18 cellular contexts compared by ENCODE assay signal in genomic region chr12:123354600-123354999, GRCh38. TPM values are rescaled to one million over a fixed set of nuclear protein-coding genes. Genes with fewer than 3 reads are reported as not detected.
A peak's percentile ranks its signal among the peaks of the same experiment; 100 is the strongest.
DNase-seq lines count a peak whose midpoint lies in the region; ATAC-seq and TF ChIP-seq lines count a peak whose summit lies in the region.
"Had no signal": no experiment of that assay in that cellular context is flagged by ENCODE, and none has a peak within 500 bp of the region (broad histone marks: within the 10 kb centered on the region; RNA-seq: fewer than 3 reads in every experiment).

No MANE protein-coding gene starts in this region.

- no peaks in the 10 kb centered on the region for H3K27me3 ChIP-seq in naive thymus-derived CD4-positive, alpha-beta T cell (ENCODE audit: control insufficient read depth in 2 of 2, insufficient read depth in 2 of 2, low read length in 2 of 2)
- H3K27me3 ChIP-seq in ovary = no peaks in the 10 kb centered on the region

- H3K9me3 Mint-ChIP-seq in HFFc6 (no peaks in the 10 kb centered on the region), nephron progenitor cell (no peaks in the 10 kb centered on the region)
- no peaks in the 10 kb centered on the region for H3K9me3 Mint-ChIP-seq in activated naive CD8-positive, alpha-beta T cell (ENCODE audit: low read depth)
- no peaks in the 10 kb centered on the region for H3K9me3 Mint-ChIP-seq in naive thymus-derived CD4-positive, alpha-beta T cell
- H3K9me3 Mint-ChIP-seq: CD4-positive, alpha-beta memory T cell had no signal

- intact Hi-C loops in naive thymus-derived CD4-positive, alpha-beta T cell (cut with micrococcal nuclease) = no loop called here
- intact Hi-C loops in ovary (cut with DNase I) = loop anchor here in 1 of 4 donors (10.0 kb wide), 1 partner anchor 90 kb away; no protein-coding TSS in a partner anchor

- H3K27me3 Mint-ChIP-seq in HFFc6 (ENCODE audit: insufficient read depth) (no peaks in the 10 kb centered on the region), nephron progenitor cell (ENCODE audit: low read depth, poor library complexity) (no peaks in the 10 kb centered on the region)
- H3K27me3 Mint-ChIP-seq in activated naive CD8-positive, alpha-beta T cell = no peaks in the 10 kb centered on the region
- no peaks in the 10 kb centered on the region for H3K27me3 Mint-ChIP-seq in naive thymus-derived CD4-positive, alpha-beta T cell
- H3K27me3 Mint-ChIP-seq: B cell; CD4-positive, alpha-beta memory T cell had no signal

- no peak for ATAC-seq in naive thymus-derived CD4-positive, alpha-beta T cell
- ATAC-seq in HG03108 (IDR thresholded peaks at IDR 0.05; ENCODE audit: unreplicated experiment) = no peak
- ATAC-seq: HepG2, Panc1, Right ventricle myocardium inferior had no signal

- no peak for TF ChIP-seq CTCF in HFFc6 (IDR thresholded peaks at IDR 0.05)
- TF ChIP-seq CTCF in nephron progenitor cell (IDR thresholded peaks at IDR 0.05) = no peak
- TF ChIP-seq CTCF in ovary (IDR thresholded peaks at IDR 0.05) = no peak

- WGBS in ovary, 3 donors = 89 to 92% (median 91%) methylated on average over 2 of the region's 2 CpGs

- no peak for TF ChIP-seq POLR2A in ovary (IDR thresholded peaks at IDR 0.05)

- H3K4me1 Mint-ChIP-seq in HFFc6 (ENCODE audit: low read depth) (peaks cover 28% of the 10 kb centered on the region), nephron progenitor cell (no peaks in the 10 kb centered on the region)
- peaks cover 61% of the 10 kb centered on the region for H3K4me1 Mint-ChIP-seq in activated naive CD8-positive, alpha-beta T cell (ENCODE audit: low read depth)
- H3K4me1 Mint-ChIP-seq in naive thymus-derived CD4-positive, alpha-beta T cell = peaks cover 45 to 75% (median 62%) of the 10 kb centered on the region in 7 donors

- H3K27ac Mint-ChIP-seq in HFFc6 (peak overlapping the region; percentile 31; the same call in 1 of the 2 replicates), nephron progenitor cell (no peak overlapping the region)
- H3K27ac Mint-ChIP-seq in activated naive CD8-positive, alpha-beta T cell = peak overlapping the region; percentile 54
- peak overlapping the region in 5 of 9 donors; percentile 7 to 70 (median 54) for H3K27ac Mint-ChIP-seq in naive thymus-derived CD4-positive, alpha-beta T cell
- H3K27ac Mint-ChIP-seq: B cell had no signal

- H3K4me3 Mint-ChIP-seq in HFFc6 = no peak overlapping the region
- peak overlapping the region; percentile 47 for H3K4me3 Mint-ChIP-seq in activated naive CD8-positive, alpha-beta T cell
- H3K4me3 Mint-ChIP-seq in naive thymus-derived CD4-positive, alpha-beta T cell = peak overlapping the region in 5 of 10 donors; percentile 8 to 52 (median 23)
- no peak overlapping the region for H3K4me3 Mint-ChIP-seq in nephron progenitor cell
- H3K4me3 Mint-ChIP-seq: B cell had no signal

- no peaks in the 10 kb centered on the region for H3K9me3 ChIP-seq in naive thymus-derived CD4-positive, alpha-beta T cell (ENCODE audit: control insufficient read depth in 2 of 3, low read length in 3 of 3)
- H3K9me3 ChIP-seq in ovary = no peaks in the 10 kb centered on the region

- H3K4me3 ChIP-seq in naive thymus-derived CD4-positive, alpha-beta T cell (ENCODE audit: low read length) = no peak overlapping the region
- no peak overlapping the region for H3K4me3 ChIP-seq in ovary

- H3K4me1 ChIP-seq in naive thymus-derived CD4-positive, alpha-beta T cell (ENCODE audit: control insufficient read depth in 2 of 2, insufficient read depth in 2 of 2, low read length in 2 of 2) = peaks cover 4 to 6% of the 10 kb centered on the region in 2 donors
- peaks cover 10% of the 10 kb centered on the region for H3K4me1 ChIP-seq in ovary (ENCODE audit: insufficient read depth)

- no peak overlapping the region for H3K27ac ChIP-seq in naive thymus-derived CD4-positive, alpha-beta T cell (ENCODE audit: low read depth, low read length)
- H3K27ac ChIP-seq in ovary = no peak overlapping the region

- H3K36me3 Mint-ChIP-seq in HFFc6 (ENCODE audit: low read depth) (peaks cover 6% of the 10 kb centered on the region), nephron progenitor cell (ENCODE audit: low read depth) (peaks cover 36% of the 10 kb centered on the region)
- peaks cover 6% of the 10 kb centered on the region for H3K36me3 Mint-ChIP-seq in activated naive CD8-positive, alpha-beta T cell
- peaks cover 0 to 12% (median 6%) of the 10 kb centered on the region in 5 donors for H3K36me3 Mint-ChIP-seq in naive thymus-derived CD4-positive, alpha-beta T cell

- POLR2A ChIA-PET in naive thymus-derived CD4-positive, alpha-beta T cell (lab: Charles Lee) = interaction anchor here (1.0 kb wide), 1 partner anchor 9 kb away, joined by 3 read pairs; the partner anchor contains the start of gene SBNO1

- CTCF ChIA-PET in naive thymus-derived CD4-positive, alpha-beta T cell (lab: Charles Lee) = interaction anchor here (0.6 to 0.8 kb wide), 3 partner anchors 43 to 229 kb away, joined by 3 read pairs; no protein-coding TSS in a partner anchor

- DNase-seq in COLO829 (ENCODE audit: low spot score) = peak; percentile 42
- DNase-seq in HFFc6 = no peak
- no peak for DNase-seq in naive thymus-derived CD4-positive, alpha-beta T cell
- DNase-seq in nephron progenitor cell = no peak
- no peak for DNase-seq in ovary
- DNase-seq: CD4-positive, alpha-beta memory T cell; DMS 273 treated with DMSO at 0.1 percent for 48 hours; MM.1S; NCI-H1105; NCI-H187; NCI-H446; NCI-H774 had no signal

- peaks cover 0 to 9% (median 7%) of the 10 kb centered on the region in 3 experiments for H3K36me3 ChIP-seq in naive thymus-derived CD4-positive, alpha-beta T cell (ENCODE audit: control insufficient read depth in 2 of 3, insufficient read depth in 3 of 3, low read length in 3 of 3)
- H3K36me3 ChIP-seq in ovary = no peaks in the 10 kb centered on the region

- TF ChIP-seq EP300 in ovary (IDR thresholded peaks at IDR 0.05) = no peak

RNA-seq across cellular contexts. Expression of gene SBNO1, which starts 10.0 kb away (rescaled TPM):
- 10 to 100 TPM; 32.3 to 38.2 (median 35.3) TPM for total RNA-seq in HFFc6 (2021; fragmentation: NEBNext Ultra II Directional; extraction: Animal tissue kit (Norgen Biotek cat#: 25700))
- total RNA-seq in naive thymus-derived CD4-positive, alpha-beta T cell = 10 to 100 TPM; 30.1 to 49.9 (median 43.7) TPM
- polyA plus RNA-seq in naive thymus-derived CD4-positive, alpha-beta T cell = 10 to 100 TPM; 31.6 to 34.0 TPM
- total RNA-seq in ovary = 10 to 100 TPM; 13.7 to 34.0 (median 27.2) TPM
- polyA plus RNA-seq in ovary = 10 to 100 TPM in 1 of 2 donors, 1 to 10 TPM in 1; 5.7 to 12.5 TPM

RNA-seq across cellular contexts. Expression of gene KMT5A, which starts 29.3 kb away (rescaled TPM):
- 10 to 100 TPM; 52.2 to 64.0 (median 61.3) TPM for total RNA-seq in HFFc6 (2021; fragmentation: NEBNext Ultra II Directional; extraction: Animal tissue kit (Norgen Biotek cat#: 25700))
- 10 to 100 TPM; 24.4 to 57.4 (median 28.3) TPM for total RNA-seq in naive thymus-derived CD4-positive, alpha-beta T cell
- 1 to 10 TPM; 1.4 to 3.1 TPM for polyA plus RNA-seq in naive thymus-derived CD4-positive, alpha-beta T cell
- 10 to 100 TPM; 14.4 to 31.0 (median 22.6) TPM for total RNA-seq in ovary
- 10 to 100 TPM; 21.6 to 47.9 TPM for polyA plus RNA-seq in ovary
